1 cellular context compared by ENCODE assay signal in the genomic region with DNA sequence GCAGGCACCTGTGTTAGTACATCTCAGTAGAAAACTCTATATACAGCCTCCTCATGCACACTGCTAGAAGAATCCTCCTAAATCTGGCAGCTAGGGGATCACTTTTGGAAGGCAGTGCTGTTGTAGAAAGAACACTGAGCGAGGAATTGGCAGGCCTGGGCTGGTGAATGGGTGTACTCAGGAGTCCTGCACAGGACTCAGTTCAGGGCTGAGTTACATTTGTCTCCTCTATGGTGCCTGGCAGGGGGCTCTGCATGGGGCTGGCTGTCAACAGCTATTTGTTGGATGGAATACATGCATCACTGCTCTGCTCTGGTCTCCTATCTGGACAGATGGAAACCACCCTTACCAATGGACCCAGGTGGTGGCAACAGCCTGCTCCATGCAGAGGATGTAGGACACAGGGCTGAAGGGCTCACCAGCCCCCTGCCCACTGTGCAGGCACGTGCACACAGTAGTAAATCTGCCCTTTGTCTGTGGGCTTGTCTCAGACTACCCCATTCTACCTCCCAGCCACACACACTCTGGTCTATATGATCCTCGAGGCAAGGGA.
A peak's percentile ranks its signal among the peaks of the same experiment; 100 is the strongest.
TF ChIP-seq lines count a peak whose summit lies in the region.

No MANE protein-coding gene starts in this region.

TF ChIP-seq in SK-N-SH, 30 proteins besides CTCF, POLR2A, EP300 and RAD21:
- TF ChIP-seq NFIC (IDR thresholded peaks at IDR 0.05; ENCODE audit: borderline replicate concordance) (no peak), RFX5 (IDR thresholded peaks at IDR 0.05; ENCODE audit: low read length) (0 out of 2 replicates have a peak, but pooled peaks have one; percentile 0), GABPA (IDR thresholded peaks at IDR 0.05; ENCODE audit: low read depth) (no peak), RCOR1 (IDR thresholded peaks at IDR 0.05; ENCODE audit: low read length) (peak; percentile 69), CHD2 (IDR thresholded peaks at IDR 0.05; ENCODE audit: low read length, partially characterized antibody) (peak; percentile 76), GATA2 (CRISPR knock-in tag; IDR thresholded peaks at IDR 0.05) (peak; percentile 58; the same call in 1 of the 2 replicates), FOXM1 (IDR thresholded peaks at IDR 0.05; ENCODE audit: low read depth) (no peak), SMC3 (IDR thresholded peaks at IDR 0.05; ENCODE audit: low read depth, low read length) (peak; percentile 22; the same call in 1 of the 2 replicates), TCF12 (IDR thresholded peaks at IDR 0.05) (peak; percentile 22; the same call in 1 of the 2 replicates), MXI1 (IDR thresholded peaks at IDR 0.05; ENCODE audit: low read depth, low read length) (peak; percentile 80)
- TF ChIP-seq, protein P1, sequence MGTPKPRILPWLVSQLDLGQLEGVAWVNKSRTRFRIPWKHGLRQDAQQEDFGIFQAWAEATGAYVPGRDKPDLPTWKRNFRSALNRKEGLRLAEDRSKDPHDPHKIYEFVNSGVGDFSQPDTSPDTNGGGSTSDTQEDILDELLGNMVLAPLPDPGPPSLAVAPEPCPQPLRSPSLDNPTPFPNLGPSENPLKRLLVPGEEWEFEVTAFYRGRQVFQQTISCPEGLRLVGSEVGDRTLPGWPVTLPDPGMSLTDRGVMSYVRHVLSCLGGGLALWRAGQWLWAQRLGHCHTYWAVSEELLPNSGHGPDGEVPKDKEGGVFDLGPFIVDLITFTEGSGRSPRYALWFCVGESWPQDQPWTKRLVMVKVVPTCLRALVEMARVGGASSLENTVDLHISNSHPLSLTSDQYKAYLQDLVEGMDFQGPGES (IDR thresholded peaks at IDR 0.05; ENCODE audit: low read depth, low read length): no peak
- TF ChIP-seq, protein P2, sequence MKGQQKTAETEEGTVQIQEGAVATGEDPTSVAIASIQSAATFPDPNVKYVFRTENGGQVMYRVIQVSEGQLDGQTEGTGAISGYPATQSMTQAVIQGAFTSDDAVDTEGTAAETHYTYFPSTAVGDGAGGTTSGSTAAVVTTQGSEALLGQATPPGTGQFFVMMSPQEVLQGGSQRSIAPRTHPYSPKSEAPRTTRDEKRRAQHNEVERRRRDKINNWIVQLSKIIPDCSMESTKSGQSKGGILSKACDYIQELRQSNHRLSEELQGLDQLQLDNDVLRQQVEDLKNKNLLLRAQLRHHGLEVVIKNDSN (IDR thresholded peaks at IDR 0.05; ENCODE audit: borderline replicate concordance, low read depth): no peak
- TF ChIP-seq, protein P3, sequence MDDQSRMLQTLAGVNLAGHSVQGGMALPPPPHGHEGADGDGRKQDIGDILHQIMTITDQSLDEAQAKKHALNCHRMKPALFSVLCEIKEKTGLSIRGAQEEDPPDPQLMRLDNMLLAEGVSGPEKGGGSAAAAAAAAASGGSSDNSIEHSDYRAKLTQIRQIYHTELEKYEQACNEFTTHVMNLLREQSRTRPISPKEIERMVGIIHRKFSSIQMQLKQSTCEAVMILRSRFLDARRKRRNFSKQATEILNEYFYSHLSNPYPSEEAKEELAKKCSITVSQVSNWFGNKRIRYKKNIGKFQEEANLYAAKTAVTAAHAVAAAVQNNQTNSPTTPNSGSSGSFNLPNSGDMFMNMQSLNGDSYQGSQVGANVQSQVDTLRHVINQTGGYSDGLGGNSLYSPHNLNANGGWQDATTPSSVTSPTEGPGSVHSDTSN (IDR thresholded peaks at IDR 0.05): peak; percentile 55; the same call in 1 of the 2 replicates
